ENCODE assay signal across 1 cellular context in the genomic region with DNA sequence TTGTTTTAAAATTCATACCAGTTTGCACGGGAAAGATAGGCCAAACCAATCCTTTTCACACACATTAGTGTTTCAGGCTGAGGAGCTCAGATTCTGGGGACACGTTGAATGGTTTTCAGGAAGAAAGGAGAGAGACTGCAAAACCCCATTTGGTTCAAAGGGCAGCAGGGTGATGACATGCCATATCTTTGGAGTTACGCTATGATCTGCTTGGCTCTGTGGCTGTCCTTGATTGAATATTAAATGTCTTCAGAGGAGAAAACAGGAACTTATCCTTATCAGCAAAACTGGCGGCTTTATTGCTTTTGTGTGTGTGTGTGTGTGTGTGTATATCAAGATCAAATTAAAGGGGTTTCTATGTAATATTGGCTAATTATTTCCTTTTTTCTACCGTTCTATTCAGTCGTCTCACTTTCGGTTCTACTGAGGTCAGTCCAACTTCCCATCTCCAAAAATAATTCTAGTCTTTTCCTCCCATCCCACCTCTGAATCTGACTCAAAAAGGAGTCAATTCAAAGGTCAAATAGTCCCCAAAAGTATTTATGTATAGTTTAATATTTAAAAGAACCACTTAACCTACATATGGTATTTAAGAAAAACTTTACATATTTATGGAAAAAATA.
TF ChIP-seq lines count a peak whose summit lies in the region.

No MANE protein-coding gene starts in this region.

TF ChIP-seq in H1, 55 proteins besides CTCF, POLR2A, EP300 and RAD21:
- no peak for TF ChIP-seq CREB1 (IDR thresholded peaks at IDR 0.05)
- no peak for TF ChIP-seq FOSL1 (IDR thresholded peaks at IDR 0.05; ENCODE audit: insufficient read depth, low read depth, low read length)
- TF ChIP-seq TAF1 (IDR thresholded peaks at IDR 0.05; ENCODE audit: low read depth, low read length) = no peak
- no peak for TF ChIP-seq TCF12 (IDR thresholded peaks at IDR 0.05; ENCODE audit: low read depth, low read length)
- TF ChIP-seq TBP (IDR thresholded peaks at IDR 0.05; ENCODE audit: low read depth, low read length) = no peak
- no peak for TF ChIP-seq SIN3A (conservative IDR thresholded peaks at IDR 0.05 in 1 of 2, IDR thresholded peaks at IDR 0.05 in 1 of 2; ENCODE audit: low read depth in 1 of 2, low read length in 2 of 2)
- TF ChIP-seq RBBP5 (IDR thresholded peaks at IDR 0.05; ENCODE audit: borderline replicate concordance, low read depth, low read length) = no peak
- no peak for TF ChIP-seq JUND (IDR thresholded peaks at IDR 0.05; ENCODE audit: low read length)
- no peak for TF ChIP-seq SIX5 (IDR thresholded peaks at IDR 0.05; ENCODE audit: low read depth, low read length)
- no peak for TF ChIP-seq BACH1 (IDR thresholded peaks at IDR 0.05; ENCODE audit: low read length)
- TF ChIP-seq, protein P1, sequence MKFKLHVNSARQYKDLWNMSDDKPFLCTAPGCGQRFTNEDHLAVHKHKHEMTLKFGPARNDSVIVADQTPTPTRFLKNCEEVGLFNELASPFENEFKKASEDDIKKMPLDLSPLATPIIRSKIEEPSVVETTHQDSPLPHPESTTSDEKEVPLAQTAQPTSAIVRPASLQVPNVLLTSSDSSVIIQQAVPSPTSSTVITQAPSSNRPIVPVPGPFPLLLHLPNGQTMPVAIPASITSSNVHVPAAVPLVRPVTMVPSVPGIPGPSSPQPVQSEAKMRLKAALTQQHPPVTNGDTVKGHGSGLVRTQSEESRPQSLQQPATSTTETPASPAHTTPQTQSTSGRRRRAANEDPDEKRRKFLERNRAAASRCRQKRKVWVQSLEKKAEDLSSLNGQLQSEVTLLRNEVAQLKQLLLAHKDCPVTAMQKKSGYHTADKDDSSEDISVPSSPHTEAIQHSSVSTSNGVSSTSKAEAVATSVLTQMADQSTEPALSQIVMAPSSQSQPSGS (IDR thresholded peaks at IDR 0.05; ENCODE audit: low read length) = no peak
